9 cellular contexts compared by ENCODE assay signal in genomic region chr1:150236614-150236934, GRCh38. TPM values are rescaled to one million over a fixed set of nuclear protein-coding genes. Genes with fewer than 3 reads are reported as not detected.
DNase-seq lines count a peak whose midpoint lies in the region; ATAC-seq and TF ChIP-seq lines count a peak whose summit lies in the region.
"Had no signal": no experiment of that assay in that cellular context is flagged by ENCODE, and none has a peak within 500 bp of the region (broad histone marks: within the 10 kb centered on the region; RNA-seq: fewer than 3 reads in every experiment).

No MANE protein-coding gene starts in this region.

- H3K36me3 ChIP-seq in adipocyte (ENCODE audit: control insufficient read depth, insufficient read depth, low read length, severe bottlenecking) (no peaks in the 10 kb centered on the region), left lung (no peaks in the 10 kb centered on the region), thyroid gland (no peaks in the 10 kb centered on the region)

- peak overlapping the region; percentile 96 for H3K9ac ChIP-seq in adipocyte (ENCODE audit: low read length)

- peaks cover 17% of the 10 kb centered on the region for H3K4me1 ChIP-seq in adipocyte (ENCODE audit: control insufficient read depth, insufficient read depth, low read length)
- peaks cover 8 to 24% of the 10 kb centered on the region in 2 donors for H3K4me1 ChIP-seq in left lung
- H3K4me1 ChIP-seq in thyroid gland, result peaks cover 5 to 9% of the 10 kb centered on the region in 2 donors

- H3K9me3 ChIP-seq in adipocyte (ENCODE audit: control insufficient read depth, low read length) (no peaks in the 10 kb centered on the region), left lung (no peaks in the 10 kb centered on the region), thyroid gland (no peaks in the 10 kb centered on the region)

- WGBS in thyroid gland, 2 donors, result 16 to 18% methylated on average over 7 of the region's 7 CpGs

- peak; percentile 46 for DNase-seq in NCI-H2029 treated with DMSO at 0.1 percent for 48 hours (lab: John Stamatoyannopoulos, UW)
- DNase-seq in NCI-H2029 (lab: John Stamatoyannopoulos, UW), result no peak
- no peak for DNase-seq in adipocyte (ENCODE audit: low read depth)
- no peak for DNase-seq in left lung
- DNase-seq in thyroid gland, result no peak
- DNase-seq in HCEC 1CT, result no peak
- DNase-seq in stimulated activated CD4-positive, alpha-beta T cell treated with anti-CD3 and anti-CD28 coated beads, Interleukin-4, amount 100 ng/mL, for 1 hour, result no peak

- H3K4me3 ChIP-seq in adipocyte (ENCODE audit: low read length), result peak overlapping the region; percentile 97
- H3K4me3 ChIP-seq in left lung, result peak overlapping the region; percentile 35 to 75
- peak overlapping the region; percentile 0 to 85 (median 30) for H3K4me3 ChIP-seq in thyroid gland (replicated peaks in 1 of 3)

- TF ChIP-seq CTCF in left lung (IDR thresholded peaks at IDR 0.05) (no peak), thyroid gland (IDR thresholded peaks at IDR 0.05) (no peak)

- intact Hi-C loops in left lung (cut with DNase I) (no loop called here), thyroid gland (cut with DNase I) (no loop called here)

- H3K27me3 ChIP-seq in adipocyte (replicated peaks; ENCODE audit: control insufficient read depth, insufficient read depth, low read length) (no peaks in the 10 kb centered on the region), left lung (no peaks in the 10 kb centered on the region), thyroid gland (no peaks in the 10 kb centered on the region)

- ATAC-seq in left lung (no peak), HG02623 (IDR thresholded peaks at IDR 0.05; ENCODE audit: unreplicated experiment) (no peak)

- TF ChIP-seq POLR2A in thyroid gland (IDR thresholded peaks at IDR 0.05), result no peak

- H3K27ac ChIP-seq in left lung, result peak overlapping the region in 1 of 2 donors; percentile 92
- no peak overlapping the region for H3K27ac ChIP-seq in thyroid gland

RNA-seq across cellular contexts. Expression of gene ANP32E, which starts 0.7 kb away (rescaled TPM):
- total RNA-seq in left lung (10 to 100 TPM; 27.3 to 31.4 TPM), thyroid gland (10 to 100 TPM; 19.3 to 25.8 (median 24.5) TPM)

RNA-seq across cellular contexts. Expression of gene CA14, which starts 21.0 kb away (rescaled TPM):
- under 1 TPM; 0.18 to 0.44 TPM for total RNA-seq in left lung
- total RNA-seq in thyroid gland, result under 1 TPM in 2 of 4 donors, not detected in 2; 0.22 to 0.27 TPM
- total RNA-seq: activated CD8-positive, alpha-beta memory T cell treated with anti-CD3 and anti-CD28 coated beads for 36 hours had no signal

RNA-seq across cellular contexts. Expression of gene APH1A, which starts 32.2 kb away (rescaled TPM):
- total RNA-seq in left lung (100 to 1,000 TPM; 127 to 143 TPM), thyroid gland (100 to 1,000 TPM; 114 to 133 (median 116) TPM)

RNA-seq across cellular contexts. Expression of gene C1orf54, which starts 36.0 kb away (rescaled TPM):
- total RNA-seq in left lung (10 to 100 TPM; 10.8 to 21.3 TPM), thyroid gland (10 to 100 TPM in 1 of 4 donors, 1 to 10 TPM in 3; 2.7 to 11.7 (median 4.3) TPM)

RNA-seq across cellular contexts. Expression of gene CIART, which starts 45.8 kb away (rescaled TPM):
- total RNA-seq in left lung (1 to 10 TPM; 3.4 to 3.9 TPM), thyroid gland (1 to 10 TPM; 2.9 to 7.9 (median 5.4) TPM)

Comparison
In these comparisons a context has a peak if more than half of its experiments do, and no peak if none do; other contexts are left out.
1. H3K4me3 ChIP-seq: peak in every context shown above with its lines; median percentile 97 in adipocyte; 55 in left lung; 30 in thyroid gland.